ENCODE assay signal across 6 cellular contexts in the genomic region with DNA sequence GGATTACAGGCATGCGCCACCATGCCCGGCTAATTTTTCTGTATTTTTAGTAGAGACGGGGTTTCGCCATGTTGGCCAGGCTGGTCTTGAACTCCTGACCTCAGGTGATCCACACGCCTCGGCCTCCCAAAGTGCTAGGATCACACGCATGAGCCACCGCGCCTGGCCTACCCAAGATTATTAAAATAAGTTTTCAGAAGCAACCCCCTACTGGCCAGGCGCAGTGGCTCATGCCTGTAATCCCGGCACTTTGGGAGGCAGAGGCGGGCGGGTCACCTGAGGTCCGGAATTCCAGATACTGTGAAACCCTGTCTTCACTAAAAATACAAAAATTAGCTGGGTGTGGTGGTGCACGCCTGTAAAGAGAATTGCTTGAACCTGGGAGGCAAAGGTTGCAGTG. TPM values are rescaled to one million over a fixed set of nuclear protein-coding genes. Genes with fewer than 3 reads are reported as not detected.
"Had no signal": no experiment of that assay in that cellular context is flagged by ENCODE, and none has a peak within 500 bp of the region (broad histone marks: within the 10 kb centered on the region; RNA-seq: fewer than 3 reads in every experiment).

No MANE protein-coding gene starts in this region.

RNA-seq across cellular contexts. Expression of a gene that starts 26.7 kb away (rescaled TPM):
- total RNA-seq: activated B cell treated with CpG ODN at 0.5 μM for 24 hours, T-helper 17 cell had no signal

RNA-seq across cellular contexts. Expression of a gene that starts 31.1 kb away (rescaled TPM):
- total RNA-seq: activated B cell treated with CpG ODN at 0.5 μM for 24 hours, bronchial epithelial cell, M059J, T-helper 17 cell had no signal

RNA-seq across cellular contexts. Expression of a gene that starts 56.3 kb away (rescaled TPM):
- total RNA-seq: activated B cell treated with CpG ODN at 0.5 μM for 24 hours, bronchial epithelial cell, M059J, PC-9 had no signal
- polyA plus RNA-seq: adipose tissue had no signal
